ENCODE assay signal across 8 cellular contexts in the genomic region with DNA sequence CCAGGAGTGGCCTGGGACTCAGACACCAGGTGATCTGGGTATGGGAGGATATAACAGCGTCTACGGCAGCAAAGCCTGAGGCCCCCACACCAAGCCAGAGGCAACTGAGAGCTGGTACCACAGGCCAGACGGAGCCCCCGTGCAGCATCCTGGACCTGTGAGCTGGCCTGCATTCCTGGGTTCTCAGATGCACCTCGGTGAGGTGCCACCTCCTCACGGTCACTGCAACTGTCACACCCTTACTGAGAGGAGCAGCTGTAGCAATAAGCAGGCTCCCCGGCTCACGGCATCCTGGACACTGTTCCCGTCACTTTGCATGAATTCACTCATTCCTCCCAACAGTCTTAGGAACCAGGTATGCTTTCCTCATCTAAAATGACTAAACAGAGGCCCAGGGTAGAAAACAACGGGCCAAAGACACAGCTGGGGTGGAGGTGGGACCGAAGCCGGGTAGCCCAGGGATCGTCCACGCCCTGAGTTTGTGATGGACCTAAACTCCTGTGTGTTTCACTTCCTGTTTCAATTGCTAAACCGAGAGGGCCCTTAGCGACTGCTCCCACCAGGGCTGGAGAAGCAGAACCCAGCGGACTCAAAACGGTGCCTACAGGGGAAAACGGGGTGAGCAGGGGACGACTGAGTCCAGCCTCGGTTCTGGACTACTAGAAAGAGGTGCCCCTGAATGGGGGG.
DNase-seq lines count a peak whose midpoint lies in the region; ATAC-seq, FAIRE-seq and TF ChIP-seq lines count a peak whose summit lies in the region.

No MANE protein-coding gene starts in this region.

- no peak for TF ChIP-seq CTCF in neutrophil (IDR thresholded peaks at IDR 0.05)

- H3K27ac ChIP-seq in neutrophil, result peak overlapping the region; percentile 75

- H3K4me3 ChIP-seq in neutrophil (ENCODE audit: low read depth in 1 of 2, low read length in 1 of 2), result peak overlapping the region; percentile 44 to 48

- no peaks in the 10 kb centered on the region for H3K27me3 ChIP-seq in neutrophil

- H3K4me1 ChIP-seq in neutrophil (ENCODE audit: control insufficient read depth in 1 of 2, insufficient read depth in 1 of 2, low read depth in 1 of 2, low read length in 1 of 2), result peaks cover 85 to 90% of the 10 kb centered on the region in 2 experiments

- H3K36me3 ChIP-seq in neutrophil, result no peaks in the 10 kb centered on the region

- no peaks in the 10 kb centered on the region for H3K9me3 ChIP-seq in neutrophil

- no peak for FAIRE-seq in RCC 7860 (lab: Jason Lieb, UNC)

- DNase-seq in CD1c-positive myeloid dendritic cell (ENCODE audit: extremely low spot score), result peak; percentile 80
- DNase-seq in cerebellar cortex (ENCODE audit: low spot score), result peak; percentile 38
- DNase-seq in HuH-7 (ENCODE audit: low spot score), result no peak
- no peak for DNase-seq in NCI-H2029 (lab: John Stamatoyannopoulos, UW)
- no peak for DNase-seq in RKO (ENCODE audit: low spot score)
- no peak for DNase-seq in RCC 7860 (ENCODE audit: low spot score)

- peak; percentile 35 for ATAC-seq in HG03342 (IDR thresholded peaks at IDR 0.05; ENCODE audit: unreplicated experiment)

Comparison
In these comparisons a context has a peak if more than half of its experiments do, and no peak if none do; other contexts are left out.
1. DNase-seq: peak in CD1c-positive myeloid dendritic cell (single experiment) and cerebellar cortex (single experiment); none in HuH-7 (single experiment), NCI-H2029 (single experiment), RKO (single experiment) and RCC 7860 (single experiment).